8 cellular contexts compared by ENCODE assay signal in the genomic region with DNA sequence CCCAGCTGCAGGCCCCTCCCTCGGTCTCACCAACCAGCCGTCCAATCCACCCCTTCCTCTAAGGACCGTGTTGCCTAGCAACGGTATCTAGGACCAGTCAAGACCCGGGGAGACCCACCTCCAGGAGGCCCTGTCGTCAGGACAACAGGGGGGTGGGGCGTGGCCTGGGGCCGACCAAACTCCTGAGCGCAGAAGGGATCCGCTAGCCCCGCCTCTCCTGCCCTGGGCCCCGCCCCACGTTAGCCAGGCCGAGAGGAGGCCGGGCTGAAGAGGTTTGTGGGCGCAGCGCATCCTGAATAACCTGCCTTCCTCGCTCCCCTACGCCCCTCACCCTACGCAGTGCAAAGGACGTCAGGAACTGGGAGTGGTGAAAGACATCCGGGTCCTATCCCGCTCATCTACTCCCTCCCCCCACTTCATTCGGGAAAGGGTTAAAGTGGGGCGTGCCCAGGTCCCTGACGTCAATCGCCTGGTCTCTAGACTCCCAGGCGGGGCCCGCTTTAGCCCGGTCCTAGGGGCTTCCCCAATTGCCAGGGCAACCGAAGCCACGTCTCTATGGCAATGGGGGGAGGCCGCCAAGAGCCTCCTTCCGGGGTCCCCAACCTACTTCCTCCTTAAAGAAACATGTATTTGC. TPM values are rescaled to one million over a fixed set of nuclear protein-coding genes. Genes with fewer than 3 reads are reported as not detected.
DNase-seq lines count a peak whose midpoint lies in the region; ATAC-seq and TF ChIP-seq lines count a peak whose summit lies in the region.

No MANE protein-coding gene starts in this region.

- peak; percentile 88 for ATAC-seq in GM19035 (IDR thresholded peaks at IDR 0.05; ENCODE audit: unreplicated experiment)
- ATAC-seq in HG03354 (IDR thresholded peaks at IDR 0.05; ENCODE audit: poor library complexity, severe bottlenecking, unreplicated experiment) = peak; percentile 85

- DNase-seq in AG09309 (ENCODE audit: low read depth) (no peak), RWPE1 (ENCODE audit: low spot score) (peak; percentile 42), head of caudate nucleus (peak; percentile 55 to 91 (median 78)), osteocyte (ENCODE audit: extremely low spot score, unreplicated experiment) (peak; percentile 90)
- peak; percentile 89 for DNase-seq in activated naive CD4-positive, alpha-beta T cell treated with anti-CD3 and anti-CD28 coated beads, Interleukin-2, amount 50 U/mL, for 16 hours

- H3K4me1 Mint-ChIP-seq in osteocyte (ENCODE audit: unreplicated experiment) = peaks cover 16% of the 10 kb centered on the region

- intact Hi-C loops in head of caudate nucleus (cut with DNase I) = no loop called here

- H3K9me3 Mint-ChIP-seq in osteocyte (ENCODE audit: unreplicated experiment) = no peaks in the 10 kb centered on the region

- POLR2A ChIA-PET in RWPE1 (lab: Yijun Ruan, JAX; ENCODE audit: low non-redundant PET) = no interaction called here

- peak overlapping the region; percentile 70 for H3K4me3 Mint-ChIP-seq in osteocyte (ENCODE audit: unreplicated experiment)

- peaks cover 13% of the 10 kb centered on the region for H3K36me3 Mint-ChIP-seq in osteocyte (ENCODE audit: unreplicated experiment)

- no peak for TF ChIP-seq CTCF in AG09309 (IDR thresholded peaks at IDR 0.05; ENCODE audit: control insufficient read depth, insufficient read depth, low read depth, low read length, missing control alignments)
- no peak for TF ChIP-seq CTCF in RWPE1 (conservative IDR thresholded peaks at IDR 0.05; ENCODE audit: low read depth)
- TF ChIP-seq CTCF in osteocyte (IDR thresholded peaks at IDR 0.05) = no peak

- CTCF ChIA-PET in RWPE1 (lab: Yijun Ruan, JAX) = no interaction called here

- H3K27ac ChIP-seq in RWPE1 (peak overlapping the region; percentile 52), temporal lobe (ENCODE audit: low read depth, low read length) (peak overlapping the region; percentile 64)

- peak overlapping the region; percentile 55 for H3K4me3 ChIP-seq in AG09309 (ENCODE audit: control insufficient read depth, low read depth, low read length)

- H3K27ac Mint-ChIP-seq in osteocyte (ENCODE audit: unreplicated experiment) = peak overlapping the region; percentile 89

- H3K27me3 Mint-ChIP-seq in osteocyte (ENCODE audit: unreplicated experiment) = no peaks in the 10 kb centered on the region

RNA-seq across cellular contexts. Expression of a gene that starts 14.7 kb away (rescaled TPM):
- total RNA-seq in osteocyte (32.6 and 38.5 TPM in 2 replicates), temporal lobe (112 TPM)

RNA-seq across cellular contexts. Expression of a gene that starts 14.8 kb away (rescaled TPM):
- 302 and 354 TPM in 2 replicates for total RNA-seq in osteocyte
- total RNA-seq in temporal lobe = 58.0 TPM

RNA-seq across cellular contexts. Expression of a gene that starts 25.8 kb away (rescaled TPM):
- 1.6 and 2.4 TPM in 2 replicates for total RNA-seq in osteocyte
- 11.3 TPM for total RNA-seq in temporal lobe

RNA-seq across cellular contexts. Expression of a gene that starts 29.4 kb away (rescaled TPM):
- total RNA-seq in osteocyte (87.7 and 99.7 TPM in 2 replicates), temporal lobe (30.0 TPM)

RNA-seq across cellular contexts. Expression of a gene that starts 34.3 kb away (rescaled TPM):
- 51.6 and 54.7 TPM in 2 replicates for total RNA-seq in osteocyte
- 17.9 TPM for total RNA-seq in temporal lobe
